ENCODE assay signal across 8 cellular contexts in genomic region chr1:245153081-245153644, GRCh38. TPM values are rescaled to one million over a fixed set of nuclear protein-coding genes. Genes with fewer than 3 reads are reported as not detected.
A peak's percentile ranks its signal among the peaks of the same experiment; 100 is the strongest.
DNase-seq lines count a peak whose midpoint lies in the region; ATAC-seq and TF ChIP-seq lines count a peak whose summit lies in the region.

No MANE protein-coding gene starts in this region.

- H3K4me3 Mint-ChIP-seq in activated CD8-positive, alpha-beta memory T cell treated with anti-CD3 and anti-CD28 coated beads, Interleukin-2, amount 10 ng/mL, durations not matched to agents 7 days and 5 days = peak overlapping the region; percentile 62
- H3K4me3 Mint-ChIP-seq in endothelial cell (ENCODE audit: unreplicated experiment) = peak overlapping the region; percentile 85

- H3K9me3 Mint-ChIP-seq in activated CD8-positive, alpha-beta memory T cell treated with anti-CD3 and anti-CD28 coated beads, Interleukin-2, amount 10 ng/mL, durations not matched to agents 7 days and 5 days (ENCODE audit: low read depth) = no peaks in the 10 kb centered on the region
- H3K9me3 Mint-ChIP-seq in endothelial cell (ENCODE audit: unreplicated experiment) = no peaks in the 10 kb centered on the region

- H3K27me3 ChIP-seq in HL-60 (ENCODE audit: insufficient read depth, poor library complexity, severe bottlenecking) = peaks cover 9% of the 10 kb centered on the region

- peak; percentile 17 for ATAC-seq in activated CD8-positive, alpha-beta memory T cell treated with anti-CD3 and anti-CD28 coated beads, Interleukin-2, amount 10 ng/mL, durations not matched to agents 7 days and 5 days
- ATAC-seq in HG02885 (IDR thresholded peaks at IDR 0.05; ENCODE audit: poor library complexity, unreplicated experiment) = no peak

- CTCF ChIA-PET in activated CD8-positive, alpha-beta memory T cell treated with anti-CD3 and anti-CD28 coated beads, Interleukin-2, amount 10 ng/mL, durations not matched to agents 7 days and 5 days (lab: Charles Lee) = interaction anchor here (0.6 to 2.6 kb wide), 25 partner anchors 12 to 1343 kb away, joined by 3 to 15 read pairs (median 5); no protein-coding TSS in a partner anchor

- peaks cover 69% of the 10 kb centered on the region for H3K27me3 Mint-ChIP-seq in activated CD8-positive, alpha-beta memory T cell treated with anti-CD3 and anti-CD28 coated beads, Interleukin-2, amount 10 ng/mL, durations not matched to agents 7 days and 5 days
- H3K27me3 Mint-ChIP-seq in endothelial cell (ENCODE audit: unreplicated experiment) = peaks cover 4% of the 10 kb centered on the region

- H3K27ac ChIP-seq in HL-60 (replicated peaks) = no peak overlapping the region

- H3K27ac Mint-ChIP-seq in activated CD8-positive, alpha-beta memory T cell treated with anti-CD3 and anti-CD28 coated beads, Interleukin-2, amount 10 ng/mL, durations not matched to agents 7 days and 5 days = no peak overlapping the region
- no peak overlapping the region for H3K27ac Mint-ChIP-seq in endothelial cell (ENCODE audit: unreplicated experiment)

- H3K4me1 Mint-ChIP-seq in activated CD8-positive, alpha-beta memory T cell treated with anti-CD3 and anti-CD28 coated beads, Interleukin-2, amount 10 ng/mL, durations not matched to agents 7 days and 5 days = peaks cover 27% of the 10 kb centered on the region
- H3K4me1 Mint-ChIP-seq in endothelial cell (ENCODE audit: unreplicated experiment) = peaks cover 6% of the 10 kb centered on the region

- no peaks in the 10 kb centered on the region for H3K36me3 Mint-ChIP-seq in activated CD8-positive, alpha-beta memory T cell treated with anti-CD3 and anti-CD28 coated beads, Interleukin-2, amount 10 ng/mL, durations not matched to agents 7 days and 5 days
- no peaks in the 10 kb centered on the region for H3K36me3 Mint-ChIP-seq in endothelial cell (ENCODE audit: low read depth, unreplicated experiment)

- TF ChIP-seq CTCF in HL-60 (IDR thresholded peaks at IDR 0.05; ENCODE audit: insufficient read depth, low read length) (peak; percentile 46), endothelial cell (IDR thresholded peaks at IDR 0.05; ENCODE audit: unreplicated experiment) (peak; percentile 56)

- DNase-seq in DMS 273 (lab: John Stamatoyannopoulos, UW; ENCODE audit: unreplicated experiment) (peak; percentile 90), HL-60 (ENCODE audit: low read depth in 1 of 2, low spot score in 1 of 2) (peak in 1 of 2 experiments; percentile 68), NOMO-1 treated with dmso at 0.1 percent for 144 hours (lab: John Stamatoyannopoulos, UW; ENCODE audit: unreplicated experiment) (peak; percentile 61), endothelial cell (ENCODE audit: low spot score) (peak; percentile 58), middle frontal gyrus (ENCODE audit: extremely low spot score, low spot score) (peak; percentile 61)
- DNase-seq in activated CD8-positive, alpha-beta memory T cell treated with anti-CD3 and anti-CD28 coated beads, Interleukin-2, amount 10 ng/mL, durations not matched to agents 7 days and 5 days = peak; percentile 81
- DNase-seq in stimulated activated CD8-positive, alpha-beta memory T cell treated with anti-CD3 and anti-CD28 coated beads, Interleukin-15, amount 100 ng/mL, for 48 hours (ENCODE audit: low read depth in 2 of 2) = peak; percentile 50 to 51

- H3K4me3 ChIP-seq in HL-60 (replicated peaks; ENCODE audit: insufficient read depth, low read length) = peak overlapping the region; percentile 60

RNA-seq across cellular contexts. Expression of gene KIF26B, which starts 1.6 kb away (rescaled TPM):
- total RNA-seq in activated CD8-positive, alpha-beta memory T cell treated with anti-CD3 and anti-CD28 coated beads, Interleukin-2, amount 10 ng/mL, durations not matched to agents 7 days and 5 days = under 1 TPM in 1 of 2 experiments, not detected in 1; 0.28 TPM
- total RNA-seq in endothelial cell (ENCODE audit: unreplicated experiment) = 3.4 TPM
